In the genomic region with DNA sequence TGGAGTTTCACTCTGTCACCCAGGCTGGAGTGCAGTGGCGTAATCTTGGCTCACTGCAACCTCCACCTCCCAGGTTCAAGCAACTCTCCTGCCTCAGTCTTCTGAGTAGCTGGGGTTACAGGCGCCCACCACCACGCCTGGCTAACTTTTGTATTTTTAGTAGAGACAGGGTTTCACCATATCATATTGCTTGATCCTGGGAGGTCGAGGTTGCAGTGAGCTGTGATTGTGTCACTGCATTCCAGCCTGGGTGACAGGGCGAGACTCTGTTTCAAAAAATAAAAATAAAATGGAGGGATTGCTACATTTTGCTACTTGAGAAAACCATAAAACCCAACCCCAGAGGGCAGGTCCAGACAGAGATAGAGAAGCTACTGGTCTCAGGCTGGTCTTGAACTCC, we compare ENCODE assay signal across 2 cellular contexts. TPM values are rescaled to one million over a fixed set of nuclear protein-coding genes. Genes with fewer than 3 reads are reported as not detected.
"Had no signal": no experiment of that assay in that cellular context is flagged by ENCODE, and none has a peak within 500 bp of the region (broad histone marks: within the 10 kb centered on the region; RNA-seq: fewer than 3 reads in every experiment).

No MANE protein-coding gene starts in this region.

RNA-seq across cellular contexts. Expression of gene SH2D6, which starts 35.4 kb away (rescaled TPM):
- total RNA-seq: mesenteric fat pad, omental fat pad had no signal
